12 cellular contexts compared by ENCODE assay signal in genomic region chr15:45631831-45632230, GRCh38. TPM values are rescaled to one million over a fixed set of nuclear protein-coding genes. Genes with fewer than 3 reads are reported as not detected.
DNase-seq lines count a peak whose midpoint lies in the region; ATAC-seq and TF ChIP-seq lines count a peak whose summit lies in the region.
"Had no signal": no experiment of that assay in that cellular context is flagged by ENCODE, and none has a peak within 500 bp of the region (broad histone marks: within the 10 kb centered on the region; RNA-seq: fewer than 3 reads in every experiment).

No MANE protein-coding gene starts in this region.

- DNase-seq in AG20443 (ENCODE audit: low spot score) (peak; percentile 32), PC-3 (no peak), epithelial cell of esophagus (ENCODE audit: low read depth) (peak; percentile 87), osteoblast (ENCODE audit: insufficient read length, low spot score, missing footprints) (peak; percentile 79), DMS 273 treated with DMSO at 0.1 percent for 48 hours (lab: John Stamatoyannopoulos, UW) (no peak), NCI-H1105 (lab: John Stamatoyannopoulos, UW) (no peak), NCI-H82 (lab: John Stamatoyannopoulos, UW) (no peak)
- DNase-seq: activated naive CD4-positive, alpha-beta T cell treated with anti-CD3 and anti-CD28 coated beads for 36 hours; Caco-2; dorsolateral prefrontal cortex had no signal

- H3K36me3 ChIP-seq in PC-3 (ENCODE audit: low read depth, low read length), result no peaks in the 10 kb centered on the region
- no peaks in the 10 kb centered on the region for H3K36me3 ChIP-seq in osteoblast (ENCODE audit: insufficient read depth, low read length)

- intact Hi-C loops in PC-3 (cut with micrococcal nuclease), result no loop called here

- H3K27ac ChIP-seq in PC-3 (ENCODE audit: low read length) (0 out of 2 replicates have a peak overlapping the region, but pooled peaks have one; percentile 30), osteoblast (ENCODE audit: low read depth, low read length) (peak overlapping the region; percentile 76)

- no peaks in the 10 kb centered on the region for H3F3A ChIP-seq in PC-3 (ENCODE audit: low read length, unreplicated experiment)

- ATAC-seq in PC-3 (no peak), GM19397 (IDR thresholded peaks at IDR 0.05; ENCODE audit: unreplicated experiment) (no peak)
- ATAC-seq: WTC11 had no signal

- peaks cover 14% of the 10 kb centered on the region for H3K4me1 ChIP-seq in PC-3 (ENCODE audit: insufficient read depth, low read length)
- peaks cover 19% of the 10 kb centered on the region for H3K4me1 ChIP-seq in osteoblast (ENCODE audit: insufficient read depth, low read length)

- H3K9me3 ChIP-seq in PC-3 (ENCODE audit: low read length), result no peaks in the 10 kb centered on the region
- H3K9me3 ChIP-seq in osteoblast (ENCODE audit: low read depth, low read length), result no peaks in the 10 kb centered on the region
- H3K9me3 ChIP-seq: Caco-2 had no signal

- H3K4me3 ChIP-seq in PC-3 (ENCODE audit: low read length) (peak overlapping the region; percentile 37; the same call in 1 of the 2 replicates), epithelial cell of esophagus (ENCODE audit: low read length) (peak overlapping the region; percentile 37), osteoblast (ENCODE audit: insufficient read depth, low read length) (peak overlapping the region; percentile 55)

- no TSS peak for BruUV-seq in PC-3 (replicated peaks; lab: Mats Ljungman, UMichigan)

- CTCF ChIA-PET in PC-3 (lab: Charles Lee), result interaction anchor here (0.8 kb wide), 1 partner anchor 9 kb away, joined by 3 read pairs; no protein-coding TSS in a partner anchor

- H3K9ac ChIP-seq in PC-3 (ENCODE audit: low read length), result no peak overlapping the region

- peak overlapping the region; percentile 76 for H2AFZ ChIP-seq in PC-3 (ENCODE audit: low read length)
- peak overlapping the region; percentile 87 for H2AFZ ChIP-seq in osteoblast (ENCODE audit: low read length)

- H3K4me2 ChIP-seq in PC-3 (ENCODE audit: low read length) (peak overlapping the region; percentile 68), osteoblast (ENCODE audit: insufficient read depth, low read length) (peak overlapping the region; percentile 83)

- peaks cover 18% of the 10 kb centered on the region for H3K79me2 ChIP-seq in PC-3 (ENCODE audit: low read length)
- peaks cover 8% of the 10 kb centered on the region for H3K79me2 ChIP-seq in osteoblast (ENCODE audit: insufficient read depth, low read length)

- H4K20me1 ChIP-seq in PC-3 (ENCODE audit: low read length), result no peaks in the 10 kb centered on the region
- H4K20me1 ChIP-seq in osteoblast (ENCODE audit: insufficient read depth, low read length), result no peaks in the 10 kb centered on the region

- POLR2A ChIA-PET in PC-3 (lab: Charles Lee; ENCODE audit: unreplicated experiment), result interaction anchor here (0.5 kb wide), 1 partner anchor 605 kb away, joined by 3 read pairs; no protein-coding TSS in a partner anchor

- H3K27me3 ChIP-seq in PC-3 (ENCODE audit: low read length), result no peaks in the 10 kb centered on the region
- no peaks in the 10 kb centered on the region for H3K27me3 ChIP-seq in osteoblast (ENCODE audit: insufficient read depth, low read length)

- no peaks in the 10 kb centered on the region for H3K9me2 ChIP-seq in PC-3 (replicated peaks; ENCODE audit: low read length)

- TF ChIP-seq CTCF in PC-3 (conservative IDR thresholded peaks at IDR 0.05; ENCODE audit: low read depth, low read length), result no peak
- no peak for TF ChIP-seq CTCF in epithelial cell of esophagus (IDR thresholded peaks at IDR 0.05; ENCODE audit: insufficient read depth, low read depth, low read length, missing control alignments)
- no peak for TF ChIP-seq CTCF in osteoblast (IDR thresholded peaks at IDR 0.05; ENCODE audit: extremely low read depth, low read depth, low read length)

RNA-seq across cellular contexts. Expression of gene SQOR, which starts 3.0 kb away (rescaled TPM):
- total RNA-seq in PC-3 (2014; rRNA removed) (86.1 and 99.0 TPM in 2 replicates), osteoblast (122 and 134 TPM in 2 replicates)

RNA-seq across cellular contexts. Expression of gene BLOC1S6, which starts 44.7 kb away (rescaled TPM):
- total RNA-seq in PC-3 (2014; rRNA removed) (28.6 and 40.1 TPM in 2 replicates), osteoblast (103 and 104 TPM in 2 replicates)

Comparison
In these comparisons a context has a peak if more than half of its experiments do, and no peak if none do; other contexts are left out.
1. DNase-seq: peak in AG20443 (single experiment), epithelial cell of esophagus (single experiment) and osteoblast (single experiment); none in PC-3 (single experiment), DMS 273 treated with DMSO at 0.1 percent for 48 hours (single experiment), NCI-H1105 (single experiment) and NCI-H82 (single experiment).
2. Peak in every context shown above with its lines, with median percentiles within 50 percentile points of each other: H3K4me3 ChIP-seq.